ENCODE assay signal across 21 cellular contexts in the genomic region with DNA sequence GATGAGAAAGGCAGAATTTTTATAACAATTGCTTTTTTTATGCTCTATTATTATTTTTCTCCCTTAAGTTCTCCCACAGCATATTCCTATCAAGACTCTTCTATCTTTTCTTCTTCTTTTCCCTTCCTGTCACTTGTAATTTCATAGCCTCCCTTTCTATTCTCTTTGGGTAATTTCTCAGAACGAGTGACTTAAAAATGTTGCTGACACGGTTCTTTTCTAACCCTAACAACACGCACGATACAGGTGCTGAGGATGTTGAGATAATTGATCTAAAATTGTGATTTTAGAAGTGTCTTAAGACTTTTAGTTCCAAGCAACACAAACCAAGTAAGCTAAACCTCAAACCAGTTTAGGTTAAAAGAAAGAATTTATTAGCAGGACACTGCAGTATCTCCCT.
DNase-seq lines count a peak whose midpoint lies in the region; ATAC-seq and TF ChIP-seq lines count a peak whose summit lies in the region.
"Had no signal": no experiment of that assay in that cellular context is flagged by ENCODE, and none has a peak within 500 bp of the region (broad histone marks: within the 10 kb centered on the region; RNA-seq: fewer than 3 reads in every experiment).

No MANE protein-coding gene starts in this region.

- H2AK9ac ChIP-seq in IMR-90 (replicated peaks; ENCODE audit: low read depth, low read length, poor library complexity), result no peak overlapping the region

- H3K18ac ChIP-seq in IMR-90 (ENCODE audit: low read depth, low read length), result no peak overlapping the region

- dilution Hi-C loops in IMR-90 (cut with HindIII; ENCODE audit: low sequenced_read_pairs, unreplicated experiment), result no loop called here

- H3K23ac ChIP-seq in IMR-90 (ENCODE audit: low read depth, low read length), result no peak overlapping the region

- BruUV-seq in IMR-90 (replicated peaks; lab: Mats Ljungman, UMichigan), result no TSS peak

- H3K27me3 ChIP-seq in heart right ventricle (no peaks in the 10 kb centered on the region), left ventricle myocardium inferior (ENCODE audit: low read depth) (no peaks in the 10 kb centered on the region), IMR-90 (ENCODE audit: control insufficient read depth, insufficient read depth, low read length) (no peaks in the 10 kb centered on the region), left lung (no peaks in the 10 kb centered on the region)
- H3K27me3 ChIP-seq: BE2C; BLaER1 treated with 17β-estradiol and CSF1 and Interleukin-3, amounts not matched to agents 10 nM and 100 nM had no signal

- peaks cover 16% of the 10 kb centered on the region for H3K9me1 ChIP-seq in IMR-90 (ENCODE audit: insufficient read depth, low read length)

- in situ Hi-C loops in IMR-90 (cut with MboI; ENCODE audit: low sequenced_read_pairs), result no loop called here

- CTCF ChIA-PET in IMR-90 (lab: Yijun Ruan, JAX), result interaction anchor here (0.6 kb wide), 1 partner anchor 32 kb away, joined by 3 read pairs; no protein-coding TSS in a partner anchor

- H3K27ac ChIP-seq in heart right ventricle (peak overlapping the region in 6 of 10 donors; percentile 27 to 81 (median 50)), left ventricle myocardium inferior (replicated peaks) (no peak overlapping the region), IMR-90 (ENCODE audit: insufficient read depth, low read length) (no peak overlapping the region), left lung (no peak overlapping the region)
- H3K27ac ChIP-seq: 22Rv1; BLaER1 treated with 17β-estradiol and CSF1 and Interleukin-3, amounts not matched to agents 10 nM and 100 nM had no signal

- no peak overlapping the region for H3K4ac ChIP-seq in IMR-90 (ENCODE audit: low read depth, low read length)

- H3K4me3 ChIP-seq in heart right ventricle, result no peak overlapping the region
- no peak overlapping the region for H3K4me3 ChIP-seq in left ventricle myocardium inferior
- H3K4me3 ChIP-seq in IMR-90 (ENCODE audit: insufficient read depth, low read depth, low read length), result no peak overlapping the region
- H3K4me3 ChIP-seq in left lung, result no peak overlapping the region
- H3K4me3 ChIP-seq: BLaER1 treated with 17β-estradiol and CSF1 and Interleukin-3, amounts not matched to agents 10 nM and 100 nM; GM23338 had no signal

- 90 to 93% methylated on average over 4 of the region's 4 CpGs for WGBS in heart right ventricle, 2 donors
- WGBS in IMR-90 (ENCODE audit: extremely low coverage in 2 of 2, insufficient read length in 1 of 2), 2 experiments, result no CpG with 5 or more reads among the region's 4 CpGs

- no peak overlapping the region; the same call in 1 of the 2 replicates for H2BK20ac ChIP-seq in IMR-90 (ENCODE audit: low read depth, low read length)

- H3K9ac ChIP-seq in IMR-90 (ENCODE audit: low read depth, low read length), result no peak overlapping the region
- H3K9ac ChIP-seq: BLaER1 treated with 17β-estradiol and CSF1 and Interleukin-3, amounts not matched to agents 10 nM and 100 nM had no signal

- H2AK5ac ChIP-seq in IMR-90 (ENCODE audit: low read depth, low read length), result no peak overlapping the region

- no peak overlapping the region for H2AFZ ChIP-seq in IMR-90 (replicated peaks; ENCODE audit: low read length, poor library complexity)
- H2AFZ ChIP-seq: GM23338 had no signal

- TF ChIP-seq RAD21 in IMR-90 (IDR thresholded peaks at IDR 0.05; ENCODE audit: low read length), result no peak

- H3K56ac ChIP-seq in IMR-90 (ENCODE audit: extremely low read depth, insufficient read depth, low read length), result no peak overlapping the region

- H2BK15ac ChIP-seq in IMR-90 (ENCODE audit: low read depth, low read length), result no peak overlapping the region

- H3K79me1 ChIP-seq in IMR-90 (ENCODE audit: low read depth in 1 of 2, low read length in 2 of 2), result peaks cover 7 to 68% of the 10 kb centered on the region in 2 experiments; a peak in 2 of 4 replicates

- H3K4me2 ChIP-seq in IMR-90 (ENCODE audit: low read depth, low read length), result no peak overlapping the region
- H3K4me2 ChIP-seq: BLaER1 treated with 17β-estradiol and CSF1 and Interleukin-3, amounts not matched to agents 10 nM and 100 nM; GM23338 had no signal

- no peak for ATAC-seq in heart right ventricle
- no peak for ATAC-seq in IMR-90 (ENCODE audit: low read depth)
- no peak for ATAC-seq in HG03135 (IDR thresholded peaks at IDR 0.05; ENCODE audit: unreplicated experiment)
- ATAC-seq in left lung, result no peak
- ATAC-seq: GM23338, HCT116 had no signal

- H3K9me3 ChIP-seq in heart right ventricle, result peaks cover 0 to 9% (median 0%) of the 10 kb centered on the region in 11 donors
- peaks cover 3% of the 10 kb centered on the region for H3K9me3 ChIP-seq in left ventricle myocardium inferior (replicated peaks)
- H3K9me3 ChIP-seq in IMR-90 (ENCODE audit: control insufficient read depth, insufficient read depth, low read length), result 0 out of 2 replicates have a peak, but pooled peaks cover 3% of the 10 kb centered on the region
- H3K9me3 ChIP-seq in left lung, result no peaks in the 10 kb centered on the region
- H3K9me3 ChIP-seq: BE2C had no signal

- no peak overlapping the region for H4K5ac ChIP-seq in IMR-90 (ENCODE audit: low read depth, low read length)

- H2BK120ac ChIP-seq in IMR-90 (ENCODE audit: low read depth, low read length), result no peak overlapping the region

- no peak for TF ChIP-seq POLR2A in IMR-90 (IDR thresholded peaks at IDR 0.05; ENCODE audit: low read depth, low read length)

- no peak overlapping the region for H4K8ac ChIP-seq in IMR-90 (ENCODE audit: low read depth in 2 of 2, low read length in 2 of 2)

- H3K4me1 ChIP-seq in heart right ventricle, result peaks cover 0 to 25% (median 0%) of the 10 kb centered on the region in 9 donors
- H3K4me1 ChIP-seq in left ventricle myocardium inferior, result no peaks in the 10 kb centered on the region
- H3K4me1 ChIP-seq in IMR-90 (ENCODE audit: control insufficient read depth, insufficient read depth, low read length), result peaks cover 5% of the 10 kb centered on the region
- H3K4me1 ChIP-seq in left lung, result no peaks in the 10 kb centered on the region
- H3K4me1 ChIP-seq: BE2C; BLaER1 treated with 17β-estradiol and CSF1 and Interleukin-3, amounts not matched to agents 10 nM and 100 nM had no signal

- DNase-seq in heart right ventricle (no peak), left ventricle myocardium inferior (no peak), IMR-90 (no peak), middle frontal gyrus (ENCODE audit: extremely low spot score, low spot score) (peak; percentile 1), amygdala (lab: John Stamatoyannopoulos, UW) (no peak), left lung (no peak)
- DNase-seq: ACHN; AML-193; BE2C; Calu3; CD4-positive, alpha-beta T cell; COR-L47; DMS53; DMS79 treated with DMSO at 0.1 percent for 48 hours; GF-D8; H9 had no signal

- no peaks in the 10 kb centered on the region; the same call in 1 of the 2 replicates for H4K20me1 ChIP-seq in IMR-90 (ENCODE audit: insufficient read depth, low read length)
- H4K20me1 ChIP-seq: BLaER1 treated with 17β-estradiol and CSF1 and Interleukin-3, amounts not matched to agents 10 nM and 100 nM had no signal

- TF ChIP-seq CTCF in heart right ventricle (IDR thresholded peaks at IDR 0.05), result no peak
- no peak for TF ChIP-seq CTCF in left ventricle myocardium inferior (IDR thresholded peaks at IDR 0.05; ENCODE audit: borderline replicate concordance)
- no peak for TF ChIP-seq CTCF in IMR-90 (conservative IDR thresholded peaks at IDR 0.05; ENCODE audit: low read depth, low read length)
- no peak for TF ChIP-seq CTCF in left lung (IDR thresholded peaks at IDR 0.05)

- H3K36me3 ChIP-seq in heart right ventricle (peaks cover 0 to 2% (median 0%) of the 10 kb centered on the region in 9 donors), left ventricle myocardium inferior (no peaks in the 10 kb centered on the region), IMR-90 (ENCODE audit: control insufficient read depth, insufficient read depth, low read length) (no peaks in the 10 kb centered on the region; the same call in 1 of the 2 replicates), left lung (no peaks in the 10 kb centered on the region)
- H3K36me3 ChIP-seq: BE2C; BLaER1 treated with 17β-estradiol and CSF1 and Interleukin-3, amounts not matched to agents 10 nM and 100 nM had no signal

- no peak overlapping the region for H4K91ac ChIP-seq in IMR-90 (ENCODE audit: insufficient read depth, low read depth, low read length)

- intact Hi-C loops in heart right ventricle (cut with DNase I), result loop anchor here in 5 of 10 donors (5.0 kb wide), 2 partner anchors 59 to 104 kb away; partner anchors contain the start of gene RASGRF2 (in 5 of the 5)
- intact Hi-C loops in left ventricle myocardium inferior (cut with micrococcal nuclease), result no loop called here
- intact Hi-C loops in IMR-90 (cut with micrococcal nuclease), result loop anchor here (5.0 kb wide), 1 partner anchor 104 kb away; the partner anchor contains the start of gene RASGRF2
- intact Hi-C loops in left lung (cut with DNase I), result no loop called here

- 0 out of 2 replicates have a peak overlapping the region, but pooled peaks have one; percentile 47 for H3K14ac ChIP-seq in IMR-90 (replicated peaks; ENCODE audit: low read depth, low read length)

- no peak overlapping the region for H2BK5ac ChIP-seq in IMR-90 (ENCODE audit: low read depth, low read length, poor library complexity, severe bottlenecking)

- POLR2A ChIA-PET in IMR-90 (lab: Charles Lee; ENCODE audit: unreplicated experiment), result no interaction called here

TF ChIP-seq in IMR-90, 13 proteins besides CTCF, POLR2A, EP300 and RAD21:
- peak; percentile 69 for TF ChIP-seq MAFK (IDR thresholded peaks at IDR 0.05; ENCODE audit: low read depth, low read length)
- TF ChIP-seq FOS (IDR thresholded peaks at IDR 0.05; ENCODE audit: low read depth, low read length), result no peak
TF ChIP-seq in IMR-90: peak in this region for 1.

Comparison
In these comparisons a context has a peak if more than half of its experiments do, and no peak if none do; other contexts are left out.
1. H3K27ac ChIP-seq: peak in heart right ventricle (6 of 10); none in left ventricle myocardium inferior (single experiment), IMR-90 (single experiment) and left lung (0 of 2).